In the genomic region with DNA sequence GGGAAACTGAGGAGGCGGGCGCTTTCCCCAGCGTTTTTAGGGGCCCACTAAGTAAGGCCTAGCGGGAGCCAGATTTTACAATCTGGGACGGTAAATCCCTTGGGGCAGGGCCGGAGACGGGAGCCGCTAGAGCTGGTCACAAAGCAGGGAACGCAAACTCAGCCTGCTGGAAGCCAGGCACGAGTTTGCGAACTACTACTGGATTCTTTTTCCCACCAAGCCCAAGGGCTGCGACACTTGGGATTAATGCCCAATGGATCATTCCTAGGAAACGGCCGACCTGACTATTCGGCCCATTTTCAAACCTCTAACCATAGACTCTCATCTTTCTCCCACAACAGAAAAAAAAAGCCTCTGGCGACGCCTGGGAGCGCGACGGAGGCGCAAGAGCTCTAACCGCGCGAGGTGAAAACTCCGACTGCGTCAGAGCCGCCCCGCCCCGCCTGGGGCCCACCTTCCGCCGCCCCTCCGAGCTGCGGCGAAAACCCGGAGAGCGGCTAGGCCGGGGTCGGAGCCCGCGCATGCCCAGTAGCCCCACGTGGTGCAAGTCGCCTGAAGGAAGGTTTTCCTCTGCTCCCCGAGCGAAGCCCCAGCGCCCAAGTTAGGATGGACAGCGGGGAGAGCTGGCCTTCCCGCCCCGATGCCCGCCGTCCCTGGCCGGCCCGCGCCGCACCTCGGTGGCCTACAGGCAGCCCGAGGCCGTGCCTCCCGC, we compare ENCODE assay signal across 8 cellular contexts. TPM values are rescaled to one million over a fixed set of nuclear protein-coding genes. Genes with fewer than 3 reads are reported as not detected.
DNase-seq lines count a peak whose midpoint lies in the region; ATAC-seq and TF ChIP-seq lines count a peak whose summit lies in the region.

No MANE protein-coding gene starts in this region.

- no peaks in the 10 kb centered on the region for H3K9me3 Mint-ChIP-seq in GM23338
- no peaks in the 10 kb centered on the region for H3K9me3 Mint-ChIP-seq in stimulated activated naive CD8-positive, alpha-beta T cell treated with anti-CD3 and anti-CD28 coated beads, Interleukin-15, Interleukin-2, amounts not matched to agents 100 ng/mL and 50 ng/mL, for 24 hours

- H3K27ac ChIP-seq in DOHH2 (ENCODE audit: low read depth, low read length) (peak overlapping the region; percentile 85), GM23338 (ENCODE audit: low read depth) (peak overlapping the region; percentile 99), Karpas-422 (ENCODE audit: low read length) (peak overlapping the region; percentile 72), RWPE1 (peak overlapping the region; percentile 98), neural cell (ENCODE audit: low read length) (peak overlapping the region; percentile 85)

- peak overlapping the region; percentile 97 for H3K27ac Mint-ChIP-seq in GM23338
- H3K27ac Mint-ChIP-seq in stimulated activated naive CD8-positive, alpha-beta T cell treated with anti-CD3 and anti-CD28 coated beads, Interleukin-15, Interleukin-2, amounts not matched to agents 100 ng/mL and 50 ng/mL, for 24 hours = peak overlapping the region; percentile 95

- H4K20me1 ChIP-seq in DOHH2 (ENCODE audit: control insufficient read depth, insufficient read depth, low read depth, low read length) = no peaks in the 10 kb centered on the region
- H4K20me1 ChIP-seq in GM23338 (replicated peaks; ENCODE audit: insufficient read depth) = no peaks in the 10 kb centered on the region; the same call in 1 of the 2 replicates
- H4K20me1 ChIP-seq in Karpas-422 (ENCODE audit: insufficient read depth, low read depth, low read length) = peaks cover 24% of the 10 kb centered on the region
- no peaks in the 10 kb centered on the region for H4K20me1 ChIP-seq in neural cell (ENCODE audit: insufficient read depth)

- H3K27me3 Mint-ChIP-seq in GM23338 (ENCODE audit: insufficient read depth, low read depth, poor library complexity) = peaks cover 14% of the 10 kb centered on the region
- H3K27me3 Mint-ChIP-seq in stimulated activated naive CD8-positive, alpha-beta T cell treated with anti-CD3 and anti-CD28 coated beads, Interleukin-15, Interleukin-2, amounts not matched to agents 100 ng/mL and 50 ng/mL, for 24 hours = no peaks in the 10 kb centered on the region

- H3K9me2 ChIP-seq in DOHH2 (replicated peaks; ENCODE audit: control insufficient read depth, low read length) = no peaks in the 10 kb centered on the region
- H3K9me2 ChIP-seq in GM23338 (ENCODE audit: insufficient read depth) = no peaks in the 10 kb centered on the region
- no peaks in the 10 kb centered on the region for H3K9me2 ChIP-seq in Karpas-422 (replicated peaks; ENCODE audit: insufficient read depth, low read length)
- no peaks in the 10 kb centered on the region for H3K9me2 ChIP-seq in neural cell (ENCODE audit: insufficient read depth, low read length)

- H3K4me3 ChIP-seq in DOHH2 (ENCODE audit: low read length) (peak overlapping the region; percentile 83), GM23338 (peak overlapping the region; percentile 86), Karpas-422 (ENCODE audit: low read length) (peak overlapping the region; percentile 80), fibroblast of the aortic adventitia (ENCODE audit: low read depth, low read length) (peak overlapping the region; percentile 81), neural cell (ENCODE audit: low read length) (peak overlapping the region; percentile 82)

- H3K4me2 ChIP-seq in DOHH2 (ENCODE audit: low read length) (peak overlapping the region; percentile 94), GM23338 (peak overlapping the region; percentile 79), Karpas-422 (ENCODE audit: low read depth, low read length, poor library complexity, severe bottlenecking) (peak overlapping the region; percentile 97), neural cell (ENCODE audit: low read length) (peak overlapping the region; percentile 54)

- peak overlapping the region; percentile 81; the same call in 1 of the 2 replicates for H2AFZ ChIP-seq in GM23338
- H2AFZ ChIP-seq in Karpas-422 (ENCODE audit: low read length) = peak overlapping the region; percentile 92
- peak overlapping the region; percentile 67 for H2AFZ ChIP-seq in neural cell (ENCODE audit: low read depth, low read length)

- CTCF ChIA-PET in RWPE1 (lab: Yijun Ruan, JAX) = no interaction called here

- H3K4me1 ChIP-seq in DOHH2 (ENCODE audit: control insufficient read depth, low read length) (peaks cover 44% of the 10 kb centered on the region), GM23338 (ENCODE audit: insufficient read depth) (peaks cover 52% of the 10 kb centered on the region), Karpas-422 (ENCODE audit: low read length) (peaks cover 35% of the 10 kb centered on the region)

- peaks cover 60% of the 10 kb centered on the region for H3K4me1 Mint-ChIP-seq in GM23338
- H3K4me1 Mint-ChIP-seq in stimulated activated naive CD8-positive, alpha-beta T cell treated with anti-CD3 and anti-CD28 coated beads, Interleukin-15, Interleukin-2, amounts not matched to agents 100 ng/mL and 50 ng/mL, for 24 hours (ENCODE audit: low read depth) = peaks cover 44% of the 10 kb centered on the region

- TF ChIP-seq CTCF in DOHH2 (IDR thresholded peaks at IDR 0.05; ENCODE audit: low read depth, low read length, poor library complexity, severe bottlenecking) (no peak), GM23338 (conservative IDR thresholded peaks at IDR 0.05; ENCODE audit: low read depth in 2 of 2) (no peak), RWPE1 (conservative IDR thresholded peaks at IDR 0.05; ENCODE audit: low read depth) (no peak), fibroblast of the aortic adventitia (IDR thresholded peaks at IDR 0.05; ENCODE audit: insufficient read depth, low read length) (no peak), neural cell (IDR thresholded peaks at IDR 0.05; ENCODE audit: poor library complexity, severe bottlenecking) (no peak)

- peak; percentile 43 for TF ChIP-seq EP300 in neural cell (conservative IDR thresholded peaks at IDR 0.05; ENCODE audit: poor library complexity, severe bottlenecking)

- H3K4me3 Mint-ChIP-seq in GM23338 = peak overlapping the region; percentile 86
- H3K4me3 Mint-ChIP-seq in stimulated activated naive CD8-positive, alpha-beta T cell treated with anti-CD3 and anti-CD28 coated beads, Interleukin-15, Interleukin-2, amounts not matched to agents 100 ng/mL and 50 ng/mL, for 24 hours = peak overlapping the region; percentile 85

- H3K9me3 ChIP-seq in DOHH2 (ENCODE audit: control insufficient read depth, insufficient read depth, low read length) (no peaks in the 10 kb centered on the region), Karpas-422 (ENCODE audit: low read length) (no peaks in the 10 kb centered on the region), neural cell (ENCODE audit: low read length) (no peaks in the 10 kb centered on the region)

- H3F3A ChIP-seq in DOHH2 (ENCODE audit: control insufficient read depth, insufficient read depth) = peaks cover 13% of the 10 kb centered on the region
- no peaks in the 10 kb centered on the region; the same call in 1 of the 2 replicates for H3F3A ChIP-seq in GM23338 (replicated peaks; ENCODE audit: low read depth)
- peaks cover 3% of the 10 kb centered on the region for H3F3A ChIP-seq in neural cell (ENCODE audit: insufficient read depth, low read length, poor library complexity, severe bottlenecking)

- H3K27me3 ChIP-seq in DOHH2 (ENCODE audit: control insufficient read depth, low read length) = no peaks in the 10 kb centered on the region
- H3K27me3 ChIP-seq in GM23338 (ENCODE audit: insufficient read depth) = peaks cover 4% of the 10 kb centered on the region; the same call in 1 of the 2 replicates
- no peaks in the 10 kb centered on the region for H3K27me3 ChIP-seq in Karpas-422 (ENCODE audit: low read length)
- no peaks in the 10 kb centered on the region for H3K27me3 ChIP-seq in neural cell (ENCODE audit: insufficient read depth, low read depth, low read length)

- DNase-seq in GM23338 (ENCODE audit: low spot score) = peak; percentile 97
- peak; percentile 98 for DNase-seq in Karpas-422
- peak; percentile 91 for DNase-seq in RWPE1 (ENCODE audit: low spot score)
- peak; percentile 94 for DNase-seq in activated effector memory CD4-positive, alpha-beta T cell treated with Interleukin-2 at 50 U/mL for 16 hours
- peak; percentile 95 for DNase-seq in fibroblast of the aortic adventitia (ENCODE audit: low read depth)

- POLR2A ChIA-PET in RWPE1 (lab: Yijun Ruan, JAX; ENCODE audit: low non-redundant PET) = no interaction called here

- peak; percentile 49 for ATAC-seq in GM23338

- peaks cover 37% of the 10 kb centered on the region for H3K79me2 ChIP-seq in DOHH2 (ENCODE audit: control insufficient read depth, low read length)
- H3K79me2 ChIP-seq in GM23338 (replicated peaks; ENCODE audit: insufficient read depth) = peaks cover 29% of the 10 kb centered on the region
- H3K79me2 ChIP-seq in Karpas-422 (ENCODE audit: low read length) = no peaks in the 10 kb centered on the region
- H3K79me2 ChIP-seq in neural cell (replicated peaks; ENCODE audit: insufficient read depth, low read length) = peaks cover 10% of the 10 kb centered on the region

- TF ChIP-seq RAD21 in neural cell (conservative IDR thresholded peaks at IDR 0.05) = peak; percentile 18

- H3K9ac ChIP-seq in Karpas-422 (ENCODE audit: low read length) (peak overlapping the region; percentile 79), neural cell (ENCODE audit: low read length) (peak overlapping the region; percentile 78)

- peaks cover 3% of the 10 kb centered on the region; the same call in 1 of the 3 replicates for H3K36me3 Mint-ChIP-seq in GM23338 (ENCODE audit: low read depth)
- peaks cover 6% of the 10 kb centered on the region for H3K36me3 Mint-ChIP-seq in stimulated activated naive CD8-positive, alpha-beta T cell treated with anti-CD3 and anti-CD28 coated beads, Interleukin-15, Interleukin-2, amounts not matched to agents 100 ng/mL and 50 ng/mL, for 24 hours (ENCODE audit: low read depth)

- H3K36me3 ChIP-seq in DOHH2 (ENCODE audit: control insufficient read depth, low read length) = no peaks in the 10 kb centered on the region; the same call in 1 of the 2 replicates
- H3K36me3 ChIP-seq in GM23338 (ENCODE audit: insufficient read depth) = no peaks in the 10 kb centered on the region
- H3K36me3 ChIP-seq in Karpas-422 (ENCODE audit: insufficient read depth, low read length) = no peaks in the 10 kb centered on the region
- no peaks in the 10 kb centered on the region for H3K36me3 ChIP-seq in neural cell (ENCODE audit: insufficient read depth, low read length)

TF ChIP-seq in GM23338, 12 proteins besides CTCF, POLR2A, EP300 and RAD21 (continues in another document):
- no peak for TF ChIP-seq STAT1 (IDR thresholded peaks at IDR 0.05; ENCODE audit: unreplicated experiment)
- no peak for TF ChIP-seq EZH2phosphoT487 (IDR thresholded peaks at IDR 0.05; ENCODE audit: unreplicated experiment)

TF ChIP-seq in neural cell, 6 proteins besides CTCF, POLR2A, EP300 and RAD21 (continues in another document):
- TF ChIP-seq EZH2 (IDR thresholded peaks at IDR 0.05; ENCODE audit: borderline replicate concordance, insufficient read depth, low read length, poor library complexity, severe bottlenecking) = no peak
- peak; percentile 72 for TF ChIP-seq POLR2AphosphoS5 (IDR thresholded peaks at IDR 0.05)

RNA-seq across cellular contexts. Expression of gene SGMS1, which starts 0.6 kb away (rescaled TPM):
- 33.6 and 34.7 TPM in 2 replicates for total RNA-seq in GM23338 (2014; rRNA removed; shearing (Covaris generic))
- polyA plus RNA-seq in GM23338 (2016; fragmentation: Nextera tagmentation; extraction: Ambion mirVana) (12.6 and 15.0 TPM in 2 replicates), neural cell (5.7 and 8.0 TPM in 2 replicates)
- total RNA-seq in Karpas-422 (2014; rRNA removed; shearing (Covaris generic); ENCODE audit: low replicate concordance) = 2.9 and 7.9 TPM in 2 replicates
- 61.2 and 122 TPM in 2 replicates for total RNA-seq in fibroblast of the aortic adventitia (ENCODE audit: low replicate concordance)
- 25.0 and 34.1 TPM in 2 replicates for polyA minus RNA-seq in neural cell

Comparison
In these comparisons a context has a peak if more than half of its experiments do, and no peak if none do; other contexts are left out.
1. Peak in every context shown above with its lines: DNase-seq, ATAC-seq, H3K4me3 ChIP-seq and H3K27ac ChIP-seq.